ENCODE assay signal across 19 cellular contexts in genomic region chr7:121603886-121604285, GRCh38.
"Had no signal": no experiment of that assay in that cellular context is flagged by ENCODE, and none has a peak within 500 bp of the region (broad histone marks: within the 10 kb centered on the region; RNA-seq: fewer than 3 reads in every experiment).

No MANE protein-coding gene starts in this region.

- H3K4me3 ChIP-seq: coronary artery, esophagus squamous epithelium, gastrocnemius medialis, heart right ventricle, left lung, sigmoid colon, upper lobe of left lung had no signal

- DNase-seq: activated CD4-positive, alpha-beta T cell treated with anti-CD3 and anti-CD28 coated beads, Interleukin-2, amount 50 U/mL, for 48 hours; activated CD8-positive, alpha-beta memory T cell treated with anti-CD3 and anti-CD28 coated beads, Interleukin-2, amount 50 U/mL, for 48 hours; activated naive CD4-positive, alpha-beta T cell; activated T-cell treated with anti-CD3 and anti-CD28 coated beads, Interleukin-2, amount 50 U/mL, for 4 hours; cerebellar nuclear complex; esophagus squamous epithelium; gastrocnemius medialis; heart right ventricle; left lung; occipital lobe; retina; sigmoid colon; stimulated activated CD4-positive, alpha-beta T cell treated with anti-CD3 and anti-CD28 coated beads, Interleukin-4, amount 100 ng/mL, for 24 hours; stimulated activated naive CD4-positive, alpha-beta T cell treated with Interleukin-2 at 50 U/mL for 16 hours; T-helper 9 cell; upper lobe of left lung had no signal

- ATAC-seq: activated T-cell treated with anti-CD3 and anti-CD28 coated beads, Interleukin-2, amount 50 U/mL, for 4 hours; gastrocnemius medialis; natural killer cell treated with Interleukin-12 subunit alpha and Interleukin-12 subunit beta and Interleukin-15 and Interleukin-18, amount 100 ng/mL, for 72 hours; WTC11 had no signal

- H3K27me3 ChIP-seq: esophagus squamous epithelium, gastrocnemius medialis, heart right ventricle, left lung, sigmoid colon, upper lobe of left lung had no signal

- H3K27ac ChIP-seq: coronary artery, gastrocnemius medialis, left lung, upper lobe of left lung had no signal

- H3K4me1 ChIP-seq: gastrocnemius medialis, left lung, upper lobe of left lung had no signal

- H3K36me3 ChIP-seq: esophagus squamous epithelium, gastrocnemius medialis, heart right ventricle, left lung, sigmoid colon, upper lobe of left lung had no signal

- H3K9me3 ChIP-seq: esophagus squamous epithelium, gastrocnemius medialis, sigmoid colon had no signal
